In genomic region chr11:113317297-113317696, GRCh38 we compare ENCODE assay signal across 21 cellular contexts. TPM values are rescaled to one million over a fixed set of nuclear protein-coding genes. Genes with fewer than 3 reads are reported as not detected.
A peak's percentile ranks its signal among the peaks of the same experiment; 100 is the strongest.
DNase-seq lines count a peak whose midpoint lies in the region; ATAC-seq and TF ChIP-seq lines count a peak whose summit lies in the region.
"Had no signal": no experiment of that assay in that cellular context is flagged by ENCODE, and none has a peak within 500 bp of the region (broad histone marks: within the 10 kb centered on the region; RNA-seq: fewer than 3 reads in every experiment).

No MANE protein-coding gene starts in this region.

- DNase-seq in Calu3 (no peak), NCI-H187 treated with DMSO at 0.1 percent for 48 hours (lab: John Stamatoyannopoulos, UW) (peak; percentile 68), NCI-H69 (lab: John Stamatoyannopoulos, UW) (peak; percentile 99), nephron progenitor cell (no peak), epidermal melanocyte (ENCODE audit: insufficient read length, low spot score) (no peak), NCI-H82 treated with DMSO at 0.1 percent for 48 hours (lab: John Stamatoyannopoulos, UW; ENCODE audit: unreplicated experiment) (no peak)
- DNase-seq: activated CD4-positive, CD25-positive, alpha-beta regulatory T cell treated with anti-CD3 and anti-CD28 coated beads, Interleukin-2, amount 50 U/mL, for 72 hours; activated naive CD8-positive, alpha-beta T cell treated with anti-CD3 and anti-CD28 coated beads, Interleukin-2, amount 10 ng/mL, durations not matched to agents 7 days and 5 days; body of pancreas; foreskin fibroblast; heart right ventricle; midbrain; MM.1S; NCI-H1930; psoas muscle; SIG-M5; uterus had no signal

- H3K27ac Mint-ChIP-seq in Calu3 (ENCODE audit: unreplicated experiment) (peak overlapping the region; percentile 9), nephron (peak overlapping the region in 1 of 3 experiments; percentile 7), nephron progenitor cell (no peak overlapping the region)
- H3K27ac Mint-ChIP-seq: activated naive CD8-positive, alpha-beta T cell treated with anti-CD3 and anti-CD28 coated beads, Interleukin-2, amount 10 ng/mL, durations not matched to agents 7 days and 5 days had no signal

- H3K4me1 Mint-ChIP-seq in Calu3 (ENCODE audit: low read depth, unreplicated experiment): peaks cover 8% of the 10 kb centered on the region
- H3K4me1 Mint-ChIP-seq in nephron: peaks cover 25% of the 10 kb centered on the region
- peaks cover 11% of the 10 kb centered on the region for H3K4me1 Mint-ChIP-seq in nephron progenitor cell

- TF ChIP-seq CTCF in Calu3 (IDR thresholded peaks at IDR 0.05; ENCODE audit: unreplicated experiment) (no peak), nephron (IDR thresholded peaks at IDR 0.05; ENCODE audit: unreplicated experiment in 3 of 3) (no peak), nephron progenitor cell (IDR thresholded peaks at IDR 0.05) (no peak)

- intact Hi-C loops in Calu3 (cut with micrococcal nuclease; ENCODE audit: unreplicated experiment): no loop called here

- no peak overlapping the region for H3K4me3 Mint-ChIP-seq in Calu3 (ENCODE audit: low read depth, unreplicated experiment)
- peak overlapping the region in 2 of 3 experiments; percentile 8 to 16 for H3K4me3 Mint-ChIP-seq in nephron
- H3K4me3 Mint-ChIP-seq in nephron progenitor cell: no peak overlapping the region
- H3K4me3 Mint-ChIP-seq: activated naive CD8-positive, alpha-beta T cell treated with anti-CD3 and anti-CD28 coated beads, Interleukin-2, amount 10 ng/mL, durations not matched to agents 7 days and 5 days had no signal

- H3K27me3 Mint-ChIP-seq in Calu3 (ENCODE audit: unreplicated experiment) (no peaks in the 10 kb centered on the region), nephron (ENCODE audit: low read depth) (no peaks in the 10 kb centered on the region), nephron progenitor cell (ENCODE audit: low read depth, poor library complexity) (peaks cover 16% of the 10 kb centered on the region)
- H3K27me3 Mint-ChIP-seq: activated naive CD8-positive, alpha-beta T cell treated with anti-CD3 and anti-CD28 coated beads, Interleukin-2, amount 10 ng/mL, durations not matched to agents 7 days and 5 days had no signal

- BruUV-seq in Calu3 (replicated peaks; lab: Mats Ljungman, UMichigan): no TSS peak

- ATAC-seq in GM21526 (IDR thresholded peaks at IDR 0.05; ENCODE audit: low FRiP score, unreplicated experiment): no peak
- ATAC-seq: body of pancreas, HCT116, heart right ventricle, Panc1, psoas muscle had no signal

- H3K36me3 Mint-ChIP-seq in Calu3 (ENCODE audit: insufficient read depth, unreplicated experiment): peaks cover 13% of the 10 kb centered on the region
- H3K36me3 Mint-ChIP-seq in nephron (ENCODE audit: low read depth): peaks cover 41% of the 10 kb centered on the region
- peaks cover 43% of the 10 kb centered on the region for H3K36me3 Mint-ChIP-seq in nephron progenitor cell (ENCODE audit: low read depth)

- CTCF ChIA-PET in Calu3 (lab: Charles Lee): interaction anchor here (0.5 kb wide), 1 partner anchor 423 kb away, joined by 3 read pairs; no protein-coding TSS in a partner anchor

- no peaks in the 10 kb centered on the region for H3K9me3 Mint-ChIP-seq in Calu3 (ENCODE audit: low read depth, unreplicated experiment)
- peaks cover 17% of the 10 kb centered on the region for H3K9me3 Mint-ChIP-seq in nephron
- peaks cover 23% of the 10 kb centered on the region for H3K9me3 Mint-ChIP-seq in nephron progenitor cell
- H3K9me3 Mint-ChIP-seq: activated naive CD8-positive, alpha-beta T cell treated with anti-CD3 and anti-CD28 coated beads, Interleukin-2, amount 10 ng/mL, durations not matched to agents 7 days and 5 days had no signal

RNA-seq across cellular contexts. Expression of gene TTC12, which starts 2.9 kb away (rescaled TPM):
- total RNA-seq in Calu3 (2022): 12.8 and 15.0 TPM in 2 replicates

Comparison
In these comparisons a context has a peak if more than half of its experiments do, and no peak if none do; other contexts are left out.
1. DNase-seq: peak in NCI-H187 treated with DMSO at 0.1 percent for 48 hours (single experiment) and NCI-H69 (single experiment); none in Calu3 (single experiment), nephron progenitor cell (single experiment), epidermal melanocyte (single experiment) and NCI-H82 treated with DMSO at 0.1 percent for 48 hours (single experiment).
2. H3K4me3 Mint-ChIP-seq: peak in nephron (2 of 3); none in Calu3 (single experiment) and nephron progenitor cell (single experiment).